Comparison of ENCODE assay signal across 17 cellular contexts in the genomic region with DNA sequence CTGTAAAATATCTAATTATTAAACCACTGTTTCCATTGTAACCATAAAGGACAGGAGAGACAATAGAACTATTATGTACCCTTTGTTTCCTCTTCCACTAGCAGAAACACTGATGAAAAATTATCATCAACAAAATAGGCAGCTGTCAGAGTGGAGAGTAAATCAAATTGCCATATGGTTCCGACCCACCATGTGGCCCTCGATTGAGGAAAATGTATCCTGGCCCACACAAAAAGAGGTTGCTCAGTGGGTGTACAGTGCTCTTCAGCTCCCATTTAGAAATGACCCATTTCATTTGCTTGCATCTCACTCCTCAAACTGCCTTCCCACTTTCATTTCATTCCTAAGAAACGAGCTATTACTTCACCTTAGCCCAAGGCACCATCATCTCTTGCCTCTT.
DNase-seq lines count a peak whose midpoint lies in the region.
"Had no signal": no experiment of that assay in that cellular context is flagged by ENCODE, and none has a peak within 500 bp of the region (broad histone marks: within the 10 kb centered on the region; RNA-seq: fewer than 3 reads in every experiment).

No MANE protein-coding gene starts in this region.

- no peaks in the 10 kb centered on the region for H3K27me3 ChIP-seq in HAP-1 (ENCODE audit: low read depth)
- H3K27me3 ChIP-seq: BLaER1 treated with 17β-estradiol and CSF1 and Interleukin-3, amounts not matched to agents 10 nM and 100 nM had no signal

- H3K4me3 ChIP-seq in HAP-1: no peak overlapping the region
- H3K4me3 ChIP-seq: A549; BLaER1 treated with 17β-estradiol and CSF1 and Interleukin-3, amounts not matched to agents 10 nM and 100 nM; GM12878 had no signal

- in situ Hi-C loops in G401 (cut with HindIII; ENCODE audit: low sequenced_read_pairs): no loop called here
- in situ Hi-C loops in HAP-1 (cut with MboI; ENCODE audit: low sequenced_read_pairs): no loop called here

- no peaks in the 10 kb centered on the region for H3K4me1 ChIP-seq in HAP-1
- H3K4me1 ChIP-seq: A549, Caco-2 had no signal

- DNase-seq in DMS 273 (lab: John Stamatoyannopoulos, UW; ENCODE audit: unreplicated experiment) (peak; percentile 1), DMS 273 treated with DMSO at 0.1 percent for 48 hours (lab: John Stamatoyannopoulos, UW) (no peak), G401 (ENCODE audit: low spot score) (peak; percentile 71), cerebellar cortex (ENCODE audit: low spot score) (peak; percentile 65), retina (peak; percentile 66), HAP-1 (ENCODE audit: low spot score in 2 of 2) (no peak), iPS-NIHi7 (ENCODE audit: extremely low spot score) (no peak)
- DNase-seq: AML-193; Caco-2; Calu3; CD4-positive, alpha-beta T cell; CD8-positive, alpha-beta T cell; DMS79 treated with DMSO at 0.1 percent for 48 hours; GDM1 had no signal

- no peaks in the 10 kb centered on the region for H3K36me3 ChIP-seq in HAP-1 (replicated peaks)
- H3K36me3 ChIP-seq: BLaER1 treated with 17β-estradiol and CSF1 and Interleukin-3, amounts not matched to agents 10 nM and 100 nM had no signal

- no peaks in the 10 kb centered on the region for H3K9me3 ChIP-seq in HAP-1
- H3K9me3 ChIP-seq: A549, Caco-2 had no signal

Comparison
In these comparisons a context has a peak if more than half of its experiments do, and no peak if none do; other contexts are left out.
1. DNase-seq: peak in DMS 273 (single experiment), G401 (single experiment), cerebellar cortex (single experiment) and retina (single experiment); none in DMS 273 treated with DMSO at 0.1 percent for 48 hours (single experiment), HAP-1 (0 of 2) and iPS-NIHi7 (single experiment).